Comparison of ENCODE assay signal across 1 cellular context in genomic region chr3:58305882-58306661, GRCh38.
TF ChIP-seq lines count a peak whose summit lies in the region.

HTD2 (plus strand) TSS chr3:58306520; CDS start chr3:58317614, 11,094 bp downstream.
RPP14 (plus strand) TSS chr3:58306245; CDS start chr3:58310330, 4,085 bp downstream.

TF ChIP-seq in WTC11, 78 proteins besides CTCF, POLR2A, EP300 and RAD21 (continued from another document):
- TF ChIP-seq HMGXB4 (CRISPR knock-in tag; IDR thresholded peaks at IDR 0.05) (peak; percentile 88), GABPB1 (CRISPR knock-in tag; IDR thresholded peaks at IDR 0.05) (peak; percentile 94), ZNF121 (CRISPR knock-in tag; IDR thresholded peaks at IDR 0.05) (no peak), ZMAT4 (CRISPR knock-in tag; IDR thresholded peaks at IDR 0.05) (no peak), ESRRA (CRISPR knock-in tag; IDR thresholded peaks at IDR 0.05; ENCODE audit: borderline replicate concordance) (no peak), RELA (CRISPR knock-in tag; IDR thresholded peaks at IDR 0.05; ENCODE audit: borderline replicate concordance) (no peak), ATF6 (CRISPR knock-in tag; IDR thresholded peaks at IDR 0.05) (no peak), SMAD4 (CRISPR knock-in tag; IDR thresholded peaks at IDR 0.05) (no peak; the same call in 1 of the 2 replicates), ARID4B (CRISPR knock-in tag; IDR thresholded peaks at IDR 0.05; ENCODE audit: borderline replicate concordance) (peak; percentile 87), CDX4 (CRISPR knock-in tag; IDR thresholded peaks at IDR 0.05; ENCODE audit: borderline replicate concordance) (no peak), FOXP4 (CRISPR knock-in tag; IDR thresholded peaks at IDR 0.05) (no peak; the same call in 1 of the 2 replicates), PRDM15 (CRISPR knock-in tag; IDR thresholded peaks at IDR 0.05) (no peak), JAZF1 (CRISPR knock-in tag; IDR thresholded peaks at IDR 0.05) (no peak), EMX1 (CRISPR knock-in tag; IDR thresholded peaks at IDR 0.05) (no peak), ZNF396 (CRISPR knock-in tag; IDR thresholded peaks at IDR 0.05; ENCODE audit: borderline replicate concordance) (no peak), MAX (CRISPR knock-in tag; IDR thresholded peaks at IDR 0.05) (peak; percentile 88), CREM (CRISPR knock-in tag; IDR thresholded peaks at IDR 0.05) (peak; percentile 98), STAT6 (CRISPR knock-in tag; conservative IDR thresholded peaks at IDR 0.05; ENCODE audit: low read depth) (no peak), ZNF423 (CRISPR knock-in tag; IDR thresholded peaks at IDR 0.05) (no peak), TCF7 (CRISPR knock-in tag; IDR thresholded peaks at IDR 0.05; ENCODE audit: low read depth) (no peak), NR2C2 (CRISPR knock-in tag; IDR thresholded peaks at IDR 0.05) (no peak), E2F4 (CRISPR knock-in tag; IDR thresholded peaks at IDR 0.05; ENCODE audit: borderline replicate concordance, low read depth) (peak; percentile 67; the same call in 1 of the 2 replicates), MYBL2 (CRISPR knock-in tag; IDR thresholded peaks at IDR 0.05) (peak; percentile 55; the same call in 1 of the 2 replicates), USF2 (CRISPR knock-in tag; IDR thresholded peaks at IDR 0.05) (no peak), TEAD4 (CRISPR knock-in tag; IDR thresholded peaks at IDR 0.05) (no peak), ZNF138 (CRISPR knock-in tag; conservative IDR thresholded peaks at IDR 0.05) (no peak), FOXK1 (CRISPR knock-in tag; IDR thresholded peaks at IDR 0.05) (peak; percentile 90), NFE2L1 (CRISPR knock-in tag; IDR thresholded peaks at IDR 0.05) (no peak; the same call in 1 of the 2 replicates), RORB (CRISPR knock-in tag; IDR thresholded peaks at IDR 0.05) (no peak), PRRX2 (CRISPR knock-in tag; IDR thresholded peaks at IDR 0.05) (no peak), TEAD1 (CRISPR knock-in tag; IDR thresholded peaks at IDR 0.05) (peak; percentile 84)
TF ChIP-seq in WTC11: peak in this region for 20.
